Comparison of ENCODE assay signal across 14 cellular contexts in the genomic region with DNA sequence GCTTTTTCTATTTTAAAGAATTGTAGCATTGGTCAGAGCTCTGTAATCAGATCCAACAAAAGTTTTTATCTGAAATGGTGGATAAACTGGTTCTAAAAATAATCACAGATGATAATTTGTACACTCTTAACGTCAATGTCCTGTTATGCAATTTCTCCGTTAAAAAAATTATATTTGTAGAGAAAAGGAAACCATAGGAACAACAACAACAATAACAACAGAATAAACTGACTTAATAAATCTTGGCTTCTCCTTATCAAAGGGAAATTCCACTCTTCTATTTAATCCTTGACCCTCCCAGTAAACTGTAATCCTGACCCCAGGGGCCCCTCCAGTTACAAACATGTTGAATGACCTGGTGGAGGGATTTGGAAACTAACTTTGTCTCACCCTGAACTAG.
DNase-seq lines count a peak whose midpoint lies in the region; ATAC-seq and TF ChIP-seq lines count a peak whose summit lies in the region.
"Had no signal": no experiment of that assay in that cellular context is flagged by ENCODE, and none has a peak within 500 bp of the region (broad histone marks: within the 10 kb centered on the region; RNA-seq: fewer than 3 reads in every experiment).

No MANE protein-coding gene starts in this region.

- intact Hi-C loops in uterus (cut with DNase I; ENCODE audit: low total_unique reads): no loop called here

- H3K4me1 ChIP-seq in gastroesophageal sphincter (peaks cover 24 to 69% (median 41%) of the 10 kb centered on the region in 3 donors), uterus (peaks cover 7 to 14% of the 10 kb centered on the region in 2 donors)

- no peak for TF ChIP-seq EP300 in gastroesophageal sphincter (IDR thresholded peaks at IDR 0.05)

- peak; percentile 76 for ATAC-seq in gastroesophageal sphincter
- ATAC-seq: activated T-cell treated with anti-CD3 and anti-CD28 coated beads, Interleukin-2, amount 50 U/mL, for 4 hours had no signal

- 5 to 6% methylated on average over 2 of the region's 2 CpGs for WGBS in gastroesophageal sphincter (ENCODE audit: low coverage in 1 of 2), 2 donors

- no peak overlapping the region for H3K4me3 ChIP-seq in gastroesophageal sphincter
- no peak overlapping the region for H3K4me3 ChIP-seq in uterus

- peaks cover 13% of the 10 kb centered on the region for H3K36me3 Mint-ChIP-seq in nephron progenitor cell (ENCODE audit: low read depth)

- H3K4me1 Mint-ChIP-seq in nephron progenitor cell: peaks cover 21% of the 10 kb centered on the region

- no peak overlapping the region for H3K4me3 Mint-ChIP-seq in nephron progenitor cell
- H3K4me3 Mint-ChIP-seq: activated T-cell treated with anti-CD3 and anti-CD28 coated beads, Interleukin-2, amount 50 U/mL, for 4 hours; neural crest cell had no signal

- H3K9me3 Mint-ChIP-seq in nephron progenitor cell: no peaks in the 10 kb centered on the region
- H3K9me3 Mint-ChIP-seq: activated T-cell treated with anti-CD3 and anti-CD28 coated beads, Interleukin-2, amount 50 U/mL, for 4 hours had no signal

- H3K27ac ChIP-seq in gastroesophageal sphincter (peak overlapping the region; percentile 67 to 77 (median 71)), uterus (peak overlapping the region; percentile 82 to 96)

- DNase-seq in NCI-H82 (lab: John Stamatoyannopoulos, UW) (peak; percentile 35), NCI-H82 treated with DMSO at 0.1 percent for 48 hours (lab: John Stamatoyannopoulos, UW; ENCODE audit: unreplicated experiment) (no peak), nephron progenitor cell (no peak), uterus (peak; percentile 56 to 64), ecto neural progenitor cell (ENCODE audit: low spot score) (no peak), NCI-H1048 (lab: John Stamatoyannopoulos, UW) (no peak)
- DNase-seq in activated effector memory CD4-positive, alpha-beta T cell treated with anti-CD3 and anti-CD28 coated beads, Interleukin-2, amount 50 U/mL, for 16 hours: no peak
- DNase-seq: 8988T; activated T-cell treated with anti-CD3 and anti-CD28 coated beads, Interleukin-2, amount 50 U/mL, for 4 hours; NCI-H146; RPMI8226; stimulated activated CD4-positive, alpha-beta T cell treated with anti-CD3 and anti-CD28 coated beads, Interleukin-4, amount 100 ng/mL, for 24 hours had no signal

- H3K27me3 ChIP-seq in gastroesophageal sphincter: no peaks in the 10 kb centered on the region
- H3K27me3 ChIP-seq in uterus: no peaks in the 10 kb centered on the region

- H3K9me3 ChIP-seq in gastroesophageal sphincter: no peaks in the 10 kb centered on the region
- H3K9me3 ChIP-seq in uterus: no peaks in the 10 kb centered on the region

- H3K36me3 ChIP-seq in gastroesophageal sphincter: no peaks in the 10 kb centered on the region
- no peaks in the 10 kb centered on the region for H3K36me3 ChIP-seq in uterus

- peaks cover 3% of the 10 kb centered on the region for H3K27me3 Mint-ChIP-seq in nephron progenitor cell (ENCODE audit: low read depth, poor library complexity)

- H3K27ac Mint-ChIP-seq in nephron progenitor cell: peak overlapping the region; percentile 68

- TF ChIP-seq POLR2A in gastroesophageal sphincter (IDR thresholded peaks at IDR 0.05) (no peak), uterus (IDR thresholded peaks at IDR 0.05) (no peak)

- peak in 1 of 4 experiments; percentile 3 for TF ChIP-seq CTCF in gastroesophageal sphincter (IDR thresholded peaks at IDR 0.05)
- TF ChIP-seq CTCF in nephron progenitor cell (IDR thresholded peaks at IDR 0.05): no peak
- no peak for TF ChIP-seq CTCF in uterus (IDR thresholded peaks at IDR 0.05)

Comparison
In these comparisons a context has a peak if more than half of its experiments do, and no peak if none do; other contexts are left out.
1. DNase-seq: peak in NCI-H82 (single experiment) and uterus (2 of 2); none in NCI-H82 treated with DMSO at 0.1 percent for 48 hours (single experiment), nephron progenitor cell (single experiment), activated effector memory CD4-positive, alpha-beta T cell treated with anti-CD3 and anti-CD28 coated beads, Interleukin-2, amount 50 U/mL, for 16 hours (single experiment), ecto neural progenitor cell (single experiment) and NCI-H1048 (single experiment).